In genomic region chr3:39330824-39331223, GRCh38 we compare ENCODE assay signal across 17 cellular contexts. TPM values are rescaled to one million over a fixed set of nuclear protein-coding genes. Genes with fewer than 3 reads are reported as not detected.
"Had no signal": no experiment of that assay in that cellular context is flagged by ENCODE, and none has a peak within 500 bp of the region (broad histone marks: within the 10 kb centered on the region; RNA-seq: fewer than 3 reads in every experiment).

No MANE protein-coding gene starts in this region.

- H3K27ac ChIP-seq: ascending aorta, dorsolateral prefrontal cortex, parathyroid adenoma, tibial nerve, VCaP had no signal

- H3K4me3 ChIP-seq: ascending aorta, dorsolateral prefrontal cortex, tibial nerve had no signal

- H3K79me2 ChIP-seq: parathyroid adenoma had no signal

- H3K27me3 Mint-ChIP-seq: activated T-cell treated with anti-CD3 and anti-CD28 coated beads, Interleukin-2, amount 50 U/mL, for 24 hours had no signal

- ATAC-seq: activated CD4-positive, alpha-beta T cell treated with anti-CD3 and anti-CD28 coated beads for 36 hours; esophagus mucosa; SK-N-SH treated with all-trans-retinoic acid at 6 μM for 48 hours had no signal

- H3K36me3 Mint-ChIP-seq: naive B cell had no signal

- DNase-seq: activated CD4-positive, alpha-beta T cell treated with anti-CD3 and anti-CD28 coated beads for 36 hours; activated gamma-delta T cell treated with Interleukin-2 at 50 U/mL for 16 hours; activated T-cell treated with anti-CD3 and anti-CD28 coated beads, Interleukin-2, amount 50 U/mL, for 24 hours; dorsolateral prefrontal cortex; glutamatergic neuron; immature natural killer cell; naive B cell; T-helper 9 cell had no signal

- H2AFZ ChIP-seq: parathyroid adenoma had no signal

- H3K27ac Mint-ChIP-seq: activated CD4-positive, alpha-beta T cell treated with anti-CD3 and anti-CD28 coated beads for 36 hours; activated T-cell treated with anti-CD3 and anti-CD28 coated beads, Interleukin-2, amount 50 U/mL, for 24 hours; naive B cell had no signal

- H3K4me1 ChIP-seq: ascending aorta, parathyroid adenoma, tibial nerve had no signal

- H3K9ac ChIP-seq: parathyroid adenoma had no signal

- H3K36me3 ChIP-seq: ascending aorta, tibial nerve had no signal

- H3K4me3 Mint-ChIP-seq: activated CD4-positive, alpha-beta T cell treated with anti-CD3 and anti-CD28 coated beads for 36 hours; activated T-cell treated with anti-CD3 and anti-CD28 coated beads, Interleukin-2, amount 50 U/mL, for 24 hours; immature natural killer cell; naive B cell had no signal

- H3K27me3 ChIP-seq: ascending aorta, dorsolateral prefrontal cortex, tibial nerve had no signal

- FAIRE-seq: bronchial epithelial cell had no signal

- H3K9me3 Mint-ChIP-seq: activated T-cell treated with anti-CD3 and anti-CD28 coated beads, Interleukin-2, amount 50 U/mL, for 24 hours; immature natural killer cell; naive B cell had no signal

- H3K4me1 Mint-ChIP-seq: naive B cell had no signal

- H3K9me3 ChIP-seq: ascending aorta, tibial nerve had no signal

RNA-seq across cellular contexts. Expression of gene CCR8, which starts 1.3 kb away (rescaled TPM):
- total RNA-seq: ascending aorta, bronchial epithelial cell, lung microvascular endothelial cell, skeletal muscle tissue, tibial nerve had no signal

RNA-seq across cellular contexts. Expression of gene CX3CR1, which starts 51.0 kb away (rescaled TPM):
- total RNA-seq: ascending aorta, bronchial epithelial cell, lung microvascular endothelial cell had no signal
